9 cellular contexts compared by ENCODE assay signal in genomic region chr9:97510797-97511761, GRCh38. TPM values are rescaled to one million over a fixed set of nuclear protein-coding genes. Genes with fewer than 3 reads are reported as not detected.
A peak's percentile ranks its signal among the peaks of the same experiment; 100 is the strongest.
DNase-seq lines count a peak whose midpoint lies in the region; ATAC-seq and TF ChIP-seq lines count a peak whose summit lies in the region.
"Had no signal": no experiment of that assay in that cellular context is flagged by ENCODE, and none has a peak within 500 bp of the region (broad histone marks: within the 10 kb centered on the region; RNA-seq: fewer than 3 reads in every experiment).

No MANE protein-coding gene starts in this region.

- H2AFZ ChIP-seq in osteoblast (ENCODE audit: low read length): no peak overlapping the region

- H3K9ac ChIP-seq in colonic mucosa (ENCODE audit: low read depth in 2 of 2, low read length in 2 of 2): no peak overlapping the region

- peak; percentile 49 for ATAC-seq in HG02763 (IDR thresholded peaks at IDR 0.05; ENCODE audit: unreplicated experiment)

- H3K27me3 ChIP-seq in osteoblast (ENCODE audit: insufficient read depth, low read length): peaks cover 10% of the 10 kb centered on the region
- H3K27me3 ChIP-seq in colonic mucosa: no peaks in the 10 kb centered on the region
- H3K27me3 ChIP-seq in H7 (ENCODE audit: control insufficient read depth, insufficient read depth, low read length): no peaks in the 10 kb centered on the region; the same call in 1 of the 2 replicates

- no peak overlapping the region for H3K27ac ChIP-seq in osteoblast (ENCODE audit: low read depth, low read length)
- H3K27ac ChIP-seq in colonic mucosa: no peak overlapping the region
- H3K27ac ChIP-seq: lower lobe of right lung had no signal

- peak overlapping the region; percentile 82 for H3K27ac Mint-ChIP-seq in activated CD4-positive, alpha-beta T cell treated with anti-CD3 and anti-CD28 coated beads, Interleukin-2, amount 10 ng/mL, durations not matched to agents 24 days and 14 days
- peak overlapping the region; percentile 42 for H3K27ac Mint-ChIP-seq in activated T-helper 2 cell treated with anti-CD3 and anti-CD28 coated beads, Interferon-gamma antibody, Interleukin-2, Interleukin-4, amounts not matched to agents 10 μg/mL and 5 μg/mL and 100 μg/mL, durations not matched to agents 14 hours and 24 hours and 36 hours

- no peaks in the 10 kb centered on the region for H3K79me2 ChIP-seq in osteoblast (ENCODE audit: insufficient read depth, low read length)

- no peaks in the 10 kb centered on the region for H3K36me3 Mint-ChIP-seq in activated CD4-positive, alpha-beta T cell treated with anti-CD3 and anti-CD28 coated beads, Interleukin-2, amount 10 ng/mL, durations not matched to agents 24 days and 14 days (ENCODE audit: low read depth)
- H3K36me3 Mint-ChIP-seq in activated T-helper 2 cell treated with anti-CD3 and anti-CD28 coated beads, Interferon-gamma antibody, Interleukin-2, Interleukin-4, amounts not matched to agents 10 μg/mL and 5 μg/mL and 100 μg/mL, durations not matched to agents 14 hours and 24 hours and 36 hours (ENCODE audit: low read depth): no peaks in the 10 kb centered on the region

- no peak overlapping the region for H3K4me2 ChIP-seq in osteoblast (ENCODE audit: insufficient read depth, low read length)

- in situ Hi-C loops in KBM-7 (cut with MboI; ENCODE audit: low pct_unique_long_range_greater_than_20kb, low sequenced_read_pairs): no loop called here

- H3K9me3 Mint-ChIP-seq in activated CD4-positive, alpha-beta T cell treated with anti-CD3 and anti-CD28 coated beads, Interleukin-2, amount 10 ng/mL, durations not matched to agents 24 days and 14 days: no peaks in the 10 kb centered on the region
- H3K9me3 Mint-ChIP-seq in activated T-helper 2 cell treated with anti-CD3 and anti-CD28 coated beads, Interferon-gamma antibody, Interleukin-2, Interleukin-4, amounts not matched to agents 10 μg/mL and 5 μg/mL and 100 μg/mL, durations not matched to agents 14 hours and 24 hours and 36 hours: no peaks in the 10 kb centered on the region

- H3K9me3 ChIP-seq in osteoblast (ENCODE audit: low read depth, low read length) (no peaks in the 10 kb centered on the region), colonic mucosa (no peaks in the 10 kb centered on the region)
- H3K9me3 ChIP-seq: lower lobe of right lung had no signal

- peaks cover 15% of the 10 kb centered on the region for H3K4me1 Mint-ChIP-seq in activated CD4-positive, alpha-beta T cell treated with anti-CD3 and anti-CD28 coated beads, Interleukin-2, amount 10 ng/mL, durations not matched to agents 24 days and 14 days
- H3K4me1 Mint-ChIP-seq in activated T-helper 2 cell treated with anti-CD3 and anti-CD28 coated beads, Interferon-gamma antibody, Interleukin-2, Interleukin-4, amounts not matched to agents 10 μg/mL and 5 μg/mL and 100 μg/mL, durations not matched to agents 14 hours and 24 hours and 36 hours (ENCODE audit: low read depth): peaks cover 15% of the 10 kb centered on the region

- peak overlapping the region; percentile 28 for H3K4me3 Mint-ChIP-seq in activated CD4-positive, alpha-beta T cell treated with anti-CD3 and anti-CD28 coated beads, Interleukin-2, amount 10 ng/mL, durations not matched to agents 24 days and 14 days
- no peak overlapping the region for H3K4me3 Mint-ChIP-seq in activated T-helper 2 cell treated with anti-CD3 and anti-CD28 coated beads, Interferon-gamma antibody, Interleukin-2, Interleukin-4, amounts not matched to agents 10 μg/mL and 5 μg/mL and 100 μg/mL, durations not matched to agents 14 hours and 24 hours and 36 hours (ENCODE audit: low read depth)

- TF ChIP-seq CTCF in osteoblast (IDR thresholded peaks at IDR 0.05; ENCODE audit: extremely low read depth, low read depth, low read length) (no peak), colonic mucosa (IDR thresholded peaks at IDR 0.05) (no peak)

- peaks cover 2% of the 10 kb centered on the region for H3K27me3 Mint-ChIP-seq in activated CD4-positive, alpha-beta T cell treated with anti-CD3 and anti-CD28 coated beads, Interleukin-2, amount 10 ng/mL, durations not matched to agents 24 days and 14 days
- H3K27me3 Mint-ChIP-seq in activated T-helper 2 cell treated with anti-CD3 and anti-CD28 coated beads, Interferon-gamma antibody, Interleukin-2, Interleukin-4, amounts not matched to agents 10 μg/mL and 5 μg/mL and 100 μg/mL, durations not matched to agents 14 hours and 24 hours and 36 hours (ENCODE audit: low read depth): peaks cover 1% of the 10 kb centered on the region

- intact Hi-C loops in activated CD4-positive, alpha-beta T cell treated with anti-CD3 and anti-CD28 coated beads, Interleukin-2, amount 10 ng/mL, durations not matched to agents 24 days and 14 days (cut with micrococcal nuclease): no loop called here
- intact Hi-C loops in activated T-helper 2 cell treated with anti-CD3 and anti-CD28 coated beads, Interferon-gamma antibody, Interleukin-2, Interleukin-4, amounts not matched to agents 10 μg/mL and 5 μg/mL and 100 μg/mL, durations not matched to agents 14 hours and 24 hours and 36 hours (cut with micrococcal nuclease): no loop called here
- intact Hi-C loops in colonic mucosa (cut with DNase I): no loop called here

- no peaks in the 10 kb centered on the region for H4K20me1 ChIP-seq in osteoblast (ENCODE audit: insufficient read depth, low read length)

- peak; percentile 70 for DNase-seq in activated CD4-positive, alpha-beta T cell treated with anti-CD3 and anti-CD28 coated beads, Interleukin-2, amount 10 ng/mL, durations not matched to agents 24 days and 14 days
- DNase-seq in activated CD4-positive, alpha-beta T cell treated with anti-CD3 and anti-CD28 coated beads for 1 hour: no peak
- DNase-seq in activated T-helper 2 cell treated with anti-CD3 and anti-CD28 coated beads, Interferon-gamma antibody, Interleukin-2, Interleukin-4, amounts not matched to agents 10 μg/mL and 5 μg/mL and 100 μg/mL, durations not matched to agents 14 hours and 24 hours and 36 hours (ENCODE audit: low spot score): no peak
- DNase-seq in osteoblast (ENCODE audit: insufficient read length, low spot score, missing footprints) (peak; percentile 30), KBM-7 (no peak), colonic mucosa (no peak), H7 (no peak)
- DNase-seq: lower lobe of right lung had no signal

- H3K4me3 ChIP-seq in osteoblast (ENCODE audit: insufficient read depth, low read length) (no peak overlapping the region), colonic mucosa (no peak overlapping the region), H7 (ENCODE audit: insufficient read depth, low read depth, low read length) (no peak overlapping the region)
- H3K4me3 ChIP-seq: lower lobe of right lung had no signal

- H3K4me1 ChIP-seq in osteoblast (ENCODE audit: insufficient read depth, low read length) (no peaks in the 10 kb centered on the region), colonic mucosa (no peaks in the 10 kb centered on the region)
- H3K4me1 ChIP-seq: lower lobe of right lung had no signal

- H3K36me3 ChIP-seq in osteoblast (ENCODE audit: insufficient read depth, low read length) (no peaks in the 10 kb centered on the region), colonic mucosa (no peaks in the 10 kb centered on the region), H7 (replicated peaks; ENCODE audit: control insufficient read depth, insufficient read depth, low read length) (no peaks in the 10 kb centered on the region)
- H3K36me3 ChIP-seq: lower lobe of right lung had no signal

RNA-seq across cellular contexts. Expression of gene TMOD1, which starts 9.6 kb away (rescaled TPM):
- 0.71 and 0.91 TPM in 2 replicates for total RNA-seq in activated CD4-positive, alpha-beta T cell treated with anti-CD3 and anti-CD28 coated beads, Interleukin-2, amount 10 ng/mL, durations not matched to agents 24 days and 14 days
- 0.96 and 0.97 TPM in 2 replicates for total RNA-seq in activated T-helper 2 cell treated with anti-CD3 and anti-CD28 coated beads, Interferon-gamma antibody, Interleukin-2, Interleukin-4, amounts not matched to agents 10 μg/mL and 5 μg/mL and 100 μg/mL, durations not matched to agents 14 hours and 24 hours and 36 hours
- total RNA-seq in osteoblast (not detected in 2 replicates), colonic mucosa (1 to 10 TPM; 1.0 to 4.9 TPM)
- total RNA-seq in H7 (2014; rRNA removed; shearing (Covaris generic)): 0.52 and 1.9 TPM in 2 replicates

Comparison
In these comparisons a context has a peak if more than half of its experiments do, and no peak if none do; other contexts are left out.
1. DNase-seq: peak in activated CD4-positive, alpha-beta T cell treated with anti-CD3 and anti-CD28 coated beads, Interleukin-2, amount 10 ng/mL, durations not matched to agents 24 days and 14 days (single experiment) and osteoblast (single experiment); none in activated CD4-positive, alpha-beta T cell treated with anti-CD3 and anti-CD28 coated beads for 1 hour (single experiment), activated T-helper 2 cell treated with anti-CD3 and anti-CD28 coated beads, Interferon-gamma antibody, Interleukin-2, Interleukin-4, amounts not matched to agents 10 μg/mL and 5 μg/mL and 100 μg/mL, durations not matched to agents 14 hours and 24 hours and 36 hours (single experiment), KBM-7 (single experiment), colonic mucosa (single experiment) and H7 (single experiment).